Comparison of ENCODE assay signal across 8 cellular contexts in the genomic region with DNA sequence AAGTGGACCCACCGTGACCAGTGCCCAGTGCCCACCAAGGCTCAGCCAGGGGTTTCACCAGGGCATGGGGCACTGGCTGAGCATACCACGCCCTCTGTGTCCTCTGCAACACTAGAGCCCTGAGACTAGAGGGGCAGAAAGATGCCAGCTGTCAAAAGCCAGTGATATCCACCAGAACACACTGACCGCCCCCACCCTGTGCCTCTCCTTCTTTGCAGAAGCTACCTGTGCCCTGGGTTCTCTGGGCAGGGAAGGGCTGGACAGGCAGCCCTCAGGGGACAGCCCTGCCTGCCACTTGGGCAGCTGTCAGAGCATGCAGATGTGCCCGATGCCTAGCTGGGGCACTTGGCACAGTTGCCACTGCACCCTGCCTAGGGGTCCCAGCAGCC. TPM values are rescaled to one million over a fixed set of nuclear protein-coding genes. Genes with fewer than 3 reads are reported as not detected.
A peak's percentile ranks its signal among the peaks of the same experiment; 100 is the strongest.
DNase-seq lines count a peak whose midpoint lies in the region; ATAC-seq, FAIRE-seq and TF ChIP-seq lines count a peak whose summit lies in the region.

No MANE protein-coding gene starts in this region.

- no peaks in the 10 kb centered on the region for H3K9me1 ChIP-seq in K562 (ENCODE audit: control insufficient read depth, insufficient read depth, low read length)

- H3K4me1 ChIP-seq in K562 (replicated peaks in 1 of 2; ENCODE audit: control insufficient read depth in 2 of 2, insufficient read depth in 2 of 2, low read length in 2 of 2) (peaks cover 30 to 35% of the 10 kb centered on the region in 2 experiments), left lung (peaks cover 28 to 99% of the 10 kb centered on the region in 2 donors), testis (peaks cover 40% of the 10 kb centered on the region)

- no TSS peak for BruUV-seq in K562 (replicated peaks; lab: Mats Ljungman, UMichigan)

- H3K9me3 ChIP-seq in K562 (replicated peaks; ENCODE audit: control insufficient read depth, insufficient read depth, low read depth, low read length) (no peaks in the 10 kb centered on the region), left lung (no peaks in the 10 kb centered on the region), testis (no peaks in the 10 kb centered on the region)

- H3K36me3 ChIP-seq in K562 (ENCODE audit: control insufficient read depth, insufficient read depth, low read length) (no peaks in the 10 kb centered on the region), left lung (peaks cover 0 to 11% of the 10 kb centered on the region in 2 donors), testis (ENCODE audit: low read depth, missing control alignments) (no peaks in the 10 kb centered on the region)

- peak overlapping the region; percentile 49 to 90; a peak in 3 of 4 replicates for H3K9ac ChIP-seq in K562 (ENCODE audit: insufficient read depth in 1 of 2, low read depth in 2 of 2, low read length in 2 of 2)

- H2AFZ ChIP-seq in K562 (ENCODE audit: low read depth, low read length): peak overlapping the region; percentile 90

- TF ChIP-seq POLR2A in K562 (conservative IDR thresholded peaks at IDR 0.05) (no peak), testis (IDR thresholded peaks at IDR 0.05) (no peak)

- in situ Hi-C loops in K562 (cut with MboI): no loop called here

- H3K4me3 ChIP-seq in K562 (peak overlapping the region; percentile 49), left lung (peak overlapping the region; percentile 68 to 71), testis (peak overlapping the region; percentile 54 to 63)

- no peaks in the 10 kb centered on the region for H3K27me3 ChIP-seq in K562 (ENCODE audit: control insufficient read depth in 2 of 2, insufficient read depth in 2 of 2, low read length in 2 of 2)
- no peaks in the 10 kb centered on the region for H3K27me3 ChIP-seq in left lung
- no peaks in the 10 kb centered on the region for H3K27me3 ChIP-seq in testis

- 50% methylated on average over 4 of the region's 4 CpGs for WGBS in K562 (ENCODE audit: insufficient coverage, low coverage, missing lambda C conversion rate)
- 60% methylated on average over 4 of the region's 4 CpGs; no CpG with 5 or more reads in 1 of the 2 donors for WGBS in testis, 2 donors

- peak; percentile 52 for DNase-seq in activated CD4-positive, CD25-positive, alpha-beta regulatory T cell treated with anti-CD3 and anti-CD28 coated beads, Interleukin-2, amount 50 U/mL, for 72 hours
- no peak for DNase-seq in activated CD4-positive, CD25-positive, alpha-beta regulatory T cell (lab: John Stamatoyannopoulos, UW)
- DNase-seq in K562 (ENCODE audit: extremely low read depth in 1 of 4, low spot score in 3 of 4) (no peak), left lung (no peak), testis (no peak), SIG-M5 treated with dmso at 0.1 percent for 504 hours (lab: John Stamatoyannopoulos, UW; ENCODE audit: unreplicated experiment) (no peak)
- DNase-seq in stimulated activated CD4-positive, alpha-beta T cell treated with anti-CD3 and anti-CD28 coated beads, Interleukin-12 subunit alpha, Interleukin-12 subunit beta, amount 100 ng/mL, for 4 hours: no peak

- 0 out of 2 replicates have a peak, but pooled peaks cover 3% of the 10 kb centered on the region for H4K20me1 ChIP-seq in K562 (replicated peaks; ENCODE audit: control insufficient read depth, insufficient read depth, low read length)

- no peak for TF ChIP-seq CTCF in K562 (IDR thresholded peaks at IDR 0.05 in 2 of 3, conservative IDR thresholded peaks at IDR 0.05 in 1 of 3; ENCODE audit: insufficient read depth in 2 of 3, low read depth in 1 of 3, low read length in 3 of 3)
- no peak for TF ChIP-seq CTCF in left lung (IDR thresholded peaks at IDR 0.05)
- TF ChIP-seq CTCF in testis (IDR thresholded peaks at IDR 0.05): no peak

- POLR2A ChIA-PET in K562 (lab: Yijun Ruan, JAX): interaction anchor here (0.5 to 2.3 kb wide), 13 partner anchors 9 to 287 kb away, joined by 3 to 12 read pairs (median 3); no protein-coding TSS in a partner anchor

- peak overlapping the region; percentile 73 for H3K4me2 ChIP-seq in K562 (ENCODE audit: insufficient read depth, low read length)

- no peaks in the 10 kb centered on the region; the same call in 2 of the 3 replicates for H3K79me2 ChIP-seq in K562 (ENCODE audit: control insufficient read depth, insufficient read depth, low read length)

- intact Hi-C loops in K562 (cut with micrococcal nuclease) (no loop called here), left lung (cut with DNase I) (no loop called here), testis (cut with DNase I; ENCODE audit: low total_unique reads) (loop anchor here (10.0 kb wide), 1 partner anchor 58 kb away; a partner anchor contains a TSS)

- CTCF ChIA-PET in K562 (lab: Yijun Ruan, JAX; ENCODE audit: low intra/inter-chr PET ratio): no interaction called here

- ATAC-seq in K562 (no peak), left lung (peak; percentile 6)
- no peak for ATAC-seq in activated CD4-positive, CD25-positive, alpha-beta regulatory T cell treated with anti-CD3 and anti-CD28 coated beads, Interleukin-2, amount 50 U/mL, for 24 hours

- no peak overlapping the region for H3K27ac ChIP-seq in K562 (ENCODE audit: extremely low read depth, low read depth, low read length)
- H3K27ac ChIP-seq in left lung: peak overlapping the region; percentile 88 to 92
- peak overlapping the region; percentile 79 to 82 for H3K27ac ChIP-seq in testis

- no peak for FAIRE-seq in K562 (lab: Jason Lieb, UNC)

- no peak for TF ChIP-seq RAD21 in K562 (CRISPR knock-in tag; conservative IDR thresholded peaks at IDR 0.05 in 1 of 2, IDR thresholded peaks at IDR 0.05 in 1 of 2)

- no peak for TF ChIP-seq EP300 in K562 (IDR thresholded peaks at IDR 0.05; ENCODE audit: low read length)

TF ChIP-seq in K562, 482 proteins besides CTCF, POLR2A, EP300 and RAD21 (continues in another document):
- no peak for TF ChIP-seq MYC (IDR thresholded peaks at IDR 0.05; ENCODE audit: low read depth, low read length)
- TF ChIP-seq MYC (CRISPR knock-in tag; IDR thresholded peaks at IDR 0.05; ENCODE audit: borderline replicate concordance, low read depth): 0 out of 2 replicates have a peak, but pooled peaks have one; percentile 48
- TF ChIP-seq, protein P1, sequence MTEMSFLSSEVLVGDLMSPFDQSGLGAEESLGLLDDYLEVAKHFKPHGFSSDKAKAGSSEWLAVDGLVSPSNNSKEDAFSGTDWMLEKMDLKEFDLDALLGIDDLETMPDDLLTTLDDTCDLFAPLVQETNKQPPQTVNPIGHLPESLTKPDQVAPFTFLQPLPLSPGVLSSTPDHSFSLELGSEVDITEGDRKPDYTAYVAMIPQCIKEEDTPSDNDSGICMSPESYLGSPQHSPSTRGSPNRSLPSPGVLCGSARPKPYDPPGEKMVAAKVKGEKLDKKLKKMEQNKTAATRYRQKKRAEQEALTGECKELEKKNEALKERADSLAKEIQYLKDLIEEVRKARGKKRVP (CRISPR knock-in tag; IDR thresholded peaks at IDR 0.05): no peak
- TF ChIP-seq STAG1 (CRISPR knock-in tag; IDR thresholded peaks at IDR 0.05; ENCODE audit: borderline replicate concordance): 0 out of 2 replicates have a peak, but pooled peaks have one; percentile 24

RNA-seq across cellular contexts. Expression of a gene that starts 0.5 kb away (rescaled TPM):
- 4.2 and 14.4 TPM in 2 replicates for total RNA-seq in K562 (2011; cell fraction: chromatin; rRNA removed; ENCODE audit: low replicate concordance)
- 9.6 and 14.8 TPM in 2 replicates for total RNA-seq in K562 (2011; cell fraction: nucleolus; rRNA removed)
- total RNA-seq in K562 (2011; cell fraction: nucleoplasm; rRNA removed): 9.2 and 10.6 TPM in 2 replicates
- 12.7 and 13.1 TPM in 2 replicates for total RNA-seq in K562 (2014; rRNA removed)
- total RNA-seq in K562 (2014; rRNA removed; fragmentation: Illumina TruSeq; extraction: Trizol): 2.4 and 3.0 TPM in 2 replicates
- total RNA-seq in K562 (2015; rRNA removed; fragmentation: Illumina TruSeq; extraction: Trizol): 20.1 and 20.5 TPM in 2 replicates
- total RNA-seq in K562 (2021): 15.2 and 15.7 TPM in 2 replicates
- 6.3 and 7.9 TPM in 2 replicates for polyA plus RNA-seq in K562 (2011; rRNA removed)
- polyA plus RNA-seq in K562 (2011; cell fraction: cytosol; rRNA removed): 4.8 and 19.8 TPM in 2 replicates
- polyA plus RNA-seq in K562 (2011; cell fraction: nucleus; rRNA removed): 7.5 and 24.7 TPM in 2 replicates
- polyA plus RNA-seq in K562 (2012): 17.5 and 209 TPM in 2 replicates
- polyA plus RNA-seq in K562 (2014; fragmentation: Illumina TruSeq; extraction: Trizol): 12.1 and 15.1 TPM in 2 replicates
- polyA plus RNA-seq in K562 (2014; fragmentation: Nextera tagmentation; extraction: Ambion mirVana): under 1 TPM; 0.14 to 0.41 TPM
- 9.3 and 12.6 TPM in 2 replicates for polyA plus RNA-seq in K562 (2014; rRNA removed)
- 2.1 and 6.2 TPM in 2 replicates for polyA minus RNA-seq in K562 (2011; rRNA and poly(A)+ RNA removed)
- 4.9 and 8.1 TPM in 2 replicates for polyA minus RNA-seq in K562 (2011; cell fraction: cytosol; rRNA and poly(A)+ RNA removed)
- 6.1 and 8.9 TPM in 2 replicates for polyA minus RNA-seq in K562 (2011; cell fraction: nucleus; rRNA and poly(A)+ RNA removed)
- 100 to 1,000 TPM in 1 of 2 donors, 10 to 100 TPM in 1; 46.7 to 133 TPM for total RNA-seq in left lung
- total RNA-seq in testis: 10 to 100 TPM; 26.1 to 54.6 TPM
- polyA plus RNA-seq in testis (ENCODE audit: insufficient read depth, low read depth, low replicate concordance): 54.4 TPM

RNA-seq across cellular contexts. Expression of a gene that starts 53.2 kb away (rescaled TPM):
- 0.09 TPM in 1 of 2 replicates, not detected in the other for total RNA-seq in K562 (2011; cell fraction: chromatin; rRNA removed; ENCODE audit: low replicate concordance)
- total RNA-seq in K562 (2011; cell fraction: nucleolus; rRNA removed): 0.17 TPM in 1 of 2 replicates, not detected in the other
- total RNA-seq in K562 (2011; cell fraction: nucleoplasm; rRNA removed): not detected in 2 replicates
- total RNA-seq in K562 (2014; rRNA removed): not detected in 2 replicates
- total RNA-seq in K562 (2014; rRNA removed; fragmentation: Illumina TruSeq; extraction: Trizol): 0.03 and 0.04 TPM in 2 replicates
- 0.15 and 0.25 TPM in 2 replicates for total RNA-seq in K562 (2015; rRNA removed; fragmentation: Illumina TruSeq; extraction: Trizol)
- 0.09 TPM in 2 replicates for total RNA-seq in K562 (2021)
- polyA plus RNA-seq in K562 (2011; rRNA removed): 0.04 TPM in 2 replicates
- 0.01 and 0.12 TPM in 2 replicates for polyA plus RNA-seq in K562 (2011; cell fraction: cytosol; rRNA removed)
- polyA plus RNA-seq in K562 (2011; cell fraction: nucleus; rRNA removed): 0.10 TPM in 1 of 2 replicates, not detected in the other
- 0.40 and 0.58 TPM in 2 replicates for polyA plus RNA-seq in K562 (2012)
- 0.03 and 0.07 TPM in 2 replicates for polyA plus RNA-seq in K562 (2014; fragmentation: Illumina TruSeq; extraction: Trizol)
- not detected for polyA plus RNA-seq in K562 (2014; fragmentation: Nextera tagmentation; extraction: Ambion mirVana)
- polyA plus RNA-seq in K562 (2014; rRNA removed): 0.04 and 0.11 TPM in 2 replicates
- 0.18 TPM in 1 of 2 replicates, not detected in the other for polyA minus RNA-seq in K562 (2011; rRNA and poly(A)+ RNA removed)
- 0.19 TPM in 1 of 2 replicates, not detected in the other for polyA minus RNA-seq in K562 (2011; cell fraction: cytosol; rRNA and poly(A)+ RNA removed)
- polyA minus RNA-seq in K562 (2011; cell fraction: nucleus; rRNA and poly(A)+ RNA removed): under 0.01 and 0.11 TPM in 2 replicates
- 1 to 10 TPM in 1 of 2 donors, under 1 TPM in 1; 0.17 to 1.0 TPM for total RNA-seq in left lung
- under 1 TPM; 0.47 to 0.87 TPM for total RNA-seq in testis
- 1.7 TPM for polyA plus RNA-seq in testis (ENCODE audit: insufficient read depth, low read depth, low replicate concordance)
